32 cellular contexts compared by ENCODE assay signal in the genomic region with DNA sequence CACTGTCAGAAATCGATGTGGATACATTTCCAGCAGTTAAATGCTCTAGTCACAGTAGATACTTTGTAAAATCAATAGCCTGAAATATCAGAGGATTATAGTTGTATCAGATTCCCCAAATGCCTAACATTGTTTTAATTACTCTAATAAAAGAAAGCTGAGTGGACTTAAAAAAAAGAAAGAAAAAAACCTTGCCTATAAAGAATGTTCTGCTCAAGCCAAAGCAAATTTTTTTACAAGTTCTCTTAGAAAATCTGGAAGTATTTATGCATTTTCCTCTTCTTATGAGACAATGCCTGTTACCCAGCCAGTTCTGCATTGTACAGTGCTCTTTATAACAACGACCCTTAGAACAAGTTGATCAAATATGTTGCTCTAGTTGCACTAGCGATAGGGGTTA.
A peak's percentile ranks its signal among the peaks of the same experiment; 100 is the strongest.
DNase-seq lines count a peak whose midpoint lies in the region; ATAC-seq and TF ChIP-seq lines count a peak whose summit lies in the region.
"Had no signal": no experiment of that assay in that cellular context is flagged by ENCODE, and none has a peak within 500 bp of the region (broad histone marks: within the 10 kb centered on the region; RNA-seq: fewer than 3 reads in every experiment).

No MANE protein-coding gene starts in this region.

- no peaks in the 10 kb centered on the region for H3K36me3 Mint-ChIP-seq in nephron (ENCODE audit: low read depth)
- no peaks in the 10 kb centered on the region for H3K36me3 Mint-ChIP-seq in activated CD8-positive, alpha-beta T cell treated with anti-CD3 and anti-CD28 coated beads for 36 hours (ENCODE audit: low read depth)
- H3K36me3 Mint-ChIP-seq: activated naive CD4-positive, alpha-beta T cell treated with anti-CD3 and anti-CD28 coated beads, Interleukin-2, amount 50 U/mL, for 72 hours; CD8-positive, alpha-beta memory T cell had no signal

- no peak overlapping the region for H3K4me3 ChIP-seq in AG10803 (ENCODE audit: low read length)
- H3K4me3 ChIP-seq: A549, pancreas, uterus had no signal

- no peaks in the 10 kb centered on the region for H3K27me3 Mint-ChIP-seq in nephron (ENCODE audit: low read depth)
- no peaks in the 10 kb centered on the region for H3K27me3 Mint-ChIP-seq in activated CD8-positive, alpha-beta T cell treated with anti-CD3 and anti-CD28 coated beads for 36 hours
- H3K27me3 Mint-ChIP-seq: stimulated activated naive CD8-positive, alpha-beta T cell treated with anti-CD3 and anti-CD28 coated beads, Interleukin-15, amount 100 ng/mL, for 72 hours had no signal

- DNase-seq in AG10803 (ENCODE audit: low read depth) (peak; percentile 64), fibroblast of gingiva (ENCODE audit: low read depth) (peak; percentile 57), iPS-NIHi7 (ENCODE audit: extremely low spot score) (no peak), NCI-H2081 treated with DMSO at 0.1 percent for 48 hours (lab: John Stamatoyannopoulos, UW) (no peak)
- no peak for DNase-seq in activated CD8-positive, alpha-beta T cell treated with anti-CD3 and anti-CD28 coated beads for 36 hours
- DNase-seq in activated CD4-positive, CD25-positive, alpha-beta regulatory T cell (lab: John Stamatoyannopoulos, UW), result no peak
- DNase-seq: activated CD4-positive, alpha-beta T cell treated with anti-CD3 and anti-CD28 coated beads for 48 hours; activated effector memory CD4-positive, alpha-beta T cell treated with Interleukin-2 at 50 U/mL for 16 hours; activated T-cell treated with anti-CD3 and anti-CD28 coated beads, Interleukin-2, amount 50 U/mL, for 1 hour; anterior cingulate cortex; BE2C; CD8-positive, alpha-beta memory T cell; cortex of kidney; H9; hypothalamus; left colon; mammary epithelial cell; NCI-H1417; NCI-H2029; NCI-H524; pancreas; retina; small intestine; stimulated activated CD4-positive, alpha-beta T cell treated with anti-CD3 and anti-CD28 coated beads, Interleukin-1b, Interleukin-23, amount 100 ng/mL, for 48 hours; stimulated activated naive CD8-positive, alpha-beta T cell treated with anti-CD3 and anti-CD28 coated beads, Interleukin-15, amount 100 ng/mL, for 72 hours; T-helper 2 cell; uterus had no signal

- H3K27ac Mint-ChIP-seq in nephron, result peak overlapping the region in 2 of 3 experiments; percentile 32 to 55
- H3K27ac Mint-ChIP-seq in activated CD8-positive, alpha-beta T cell treated with anti-CD3 and anti-CD28 coated beads for 36 hours, result no peak overlapping the region
- H3K27ac Mint-ChIP-seq: activated naive CD4-positive, alpha-beta T cell treated with anti-CD3 and anti-CD28 coated beads, Interleukin-2, amount 50 U/mL, for 72 hours; H9 had no signal

- TF ChIP-seq CTCF in AG10803 (conservative IDR thresholded peaks at IDR 0.05; ENCODE audit: low read length) (no peak), VCaP (conservative IDR thresholded peaks at IDR 0.05) (no peak), nephron (IDR thresholded peaks at IDR 0.05; ENCODE audit: unreplicated experiment in 3 of 3) (no peak)
- no peak for TF ChIP-seq CTCF in activated CD8-positive, alpha-beta T cell treated with anti-CD3 and anti-CD28 coated beads for 36 hours (IDR thresholded peaks at IDR 0.05)

- no peak overlapping the region for H3K4me3 Mint-ChIP-seq in nephron
- H3K4me3 Mint-ChIP-seq in activated CD8-positive, alpha-beta T cell treated with anti-CD3 and anti-CD28 coated beads for 36 hours, result no peak overlapping the region
- H3K4me3 Mint-ChIP-seq: CD8-positive, alpha-beta memory T cell; H9; stimulated activated naive CD8-positive, alpha-beta T cell treated with anti-CD3 and anti-CD28 coated beads, Interleukin-15, amount 100 ng/mL, for 72 hours had no signal

- no peak for ATAC-seq in activated CD8-positive, alpha-beta T cell treated with anti-CD3 and anti-CD28 coated beads for 36 hours
- ATAC-seq: A549; activated naive CD4-positive, alpha-beta T cell treated with anti-CD3 and anti-CD28 coated beads, Interleukin-2, amount 50 U/mL, for 72 hours; left colon; pancreas; Right ventricle myocardium inferior; stimulated activated naive CD8-positive, alpha-beta T cell treated with anti-CD3 and anti-CD28 coated beads, Interleukin-15, amount 100 ng/mL, for 72 hours had no signal

- peak overlapping the region; percentile 41 for H3K27ac ChIP-seq in VCaP
- H3K27ac ChIP-seq: pancreas, uterus had no signal

- peaks cover 15% of the 10 kb centered on the region for H3K4me1 Mint-ChIP-seq in nephron
- no peaks in the 10 kb centered on the region for H3K4me1 Mint-ChIP-seq in activated CD8-positive, alpha-beta T cell treated with anti-CD3 and anti-CD28 coated beads for 36 hours (ENCODE audit: low read depth)
- H3K4me1 Mint-ChIP-seq: CD8-positive, alpha-beta memory T cell; stimulated activated naive CD8-positive, alpha-beta T cell treated with anti-CD3 and anti-CD28 coated beads, Interleukin-15, amount 100 ng/mL, for 72 hours had no signal

- no peaks in the 10 kb centered on the region for H3K9me3 Mint-ChIP-seq in nephron
- no peaks in the 10 kb centered on the region for H3K9me3 Mint-ChIP-seq in activated CD8-positive, alpha-beta T cell treated with anti-CD3 and anti-CD28 coated beads for 36 hours
- H3K9me3 Mint-ChIP-seq: CD8-positive, alpha-beta memory T cell; H9; stimulated activated naive CD8-positive, alpha-beta T cell treated with anti-CD3 and anti-CD28 coated beads, Interleukin-15, amount 100 ng/mL, for 72 hours had no signal

- intact Hi-C loops in activated CD8-positive, alpha-beta T cell treated with anti-CD3 and anti-CD28 coated beads for 36 hours (cut with micrococcal nuclease), result no loop called here

- POLR2A ChIA-PET in activated CD8-positive, alpha-beta T cell treated with anti-CD3 and anti-CD28 coated beads for 36 hours (lab: Charles Lee), result no interaction called here

- CTCF ChIA-PET in activated CD8-positive, alpha-beta T cell treated with anti-CD3 and anti-CD28 coated beads for 36 hours (lab: Charles Lee), result interaction anchor here (1.7 to 1.9 kb wide), 2 partner anchors 165 to 172 kb away, joined by 5 to 8 read pairs; no protein-coding TSS in a partner anchor

Comparison
In these comparisons a context has a peak if more than half of its experiments do, and no peak if none do; other contexts are left out.
1. DNase-seq: peak in AG10803 (single experiment) and fibroblast of gingiva (single experiment); none in iPS-NIHi7 (single experiment), NCI-H2081 treated with DMSO at 0.1 percent for 48 hours (single experiment), activated CD8-positive, alpha-beta T cell treated with anti-CD3 and anti-CD28 coated beads for 36 hours (single experiment) and activated CD4-positive, CD25-positive, alpha-beta regulatory T cell (0 of 4).